ENCODE assay signal across 13 cellular contexts in the genomic region with DNA sequence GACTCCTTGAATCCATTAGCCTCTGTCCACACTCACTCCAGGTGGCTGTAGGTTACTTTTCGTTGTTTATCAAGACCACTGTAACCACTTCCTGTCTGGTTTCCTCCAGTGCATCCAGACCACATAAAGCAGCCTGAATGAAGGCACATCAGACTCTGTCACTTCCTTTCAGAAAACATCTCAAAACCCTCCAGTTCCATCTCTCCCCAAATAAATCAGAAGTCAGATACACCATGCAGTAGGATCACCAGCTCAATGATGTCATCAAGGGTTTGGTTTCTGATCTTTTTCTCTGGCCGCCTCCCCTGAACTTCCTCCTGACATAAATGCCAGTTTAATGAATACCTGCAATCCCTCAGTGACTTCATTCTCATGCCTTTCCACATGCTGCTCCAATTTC.
DNase-seq lines count a peak whose midpoint lies in the region; ATAC-seq and TF ChIP-seq lines count a peak whose summit lies in the region.
"Had no signal": no experiment of that assay in that cellular context is flagged by ENCODE, and none has a peak within 500 bp of the region (broad histone marks: within the 10 kb centered on the region; RNA-seq: fewer than 3 reads in every experiment).

No MANE protein-coding gene starts in this region.

- intact Hi-C loops in left ventricle myocardium superior (cut with micrococcal nuclease): no loop called here

- ATAC-seq in GM18505 (IDR thresholded peaks at IDR 0.05; ENCODE audit: unreplicated experiment) (peak; percentile 70), GM21447 (IDR thresholded peaks at IDR 0.05; ENCODE audit: unreplicated experiment) (peak; percentile 77), HG03378 (IDR thresholded peaks at IDR 0.05; ENCODE audit: unreplicated experiment) (peak; percentile 73), HG02870 (IDR thresholded peaks at IDR 0.05; ENCODE audit: unreplicated experiment) (no peak), left ventricle myocardium superior (no peak)
- ATAC-seq: left lobe of liver had no signal

- no peak overlapping the region for H3K4me3 ChIP-seq in epithelial cell of proximal tubule (ENCODE audit: low read depth, low read length)

- TF ChIP-seq POLR2A in GM18505 (IDR thresholded peaks at IDR 0.05; ENCODE audit: borderline replicate concordance, extremely low read depth, insufficient read depth, insufficient read length): no peak

- DNase-seq in epithelial cell of proximal tubule (ENCODE audit: low read depth) (peak; percentile 59), NCI-H2029 (lab: John Stamatoyannopoulos, UW) (no peak), DMS114 treated with DMSO at 0.1 percent for 48 hours (lab: John Stamatoyannopoulos, UW; ENCODE audit: unreplicated experiment) (no peak), left ventricle myocardium superior (no peak)
- DNase-seq: activated CD4-positive, alpha-beta T cell treated with anti-CD3 and anti-CD28 coated beads for 4 hours; aorta; DMS 273 treated with DMSO at 0.1 percent for 48 hours; NCI-H1105 had no signal

- peak; percentile 7 for TF ChIP-seq CTCF in epithelial cell of proximal tubule (conservative IDR thresholded peaks at IDR 0.05; ENCODE audit: low read depth, low read length)

Comparison
In these comparisons a context has a peak if more than half of its experiments do, and no peak if none do; other contexts are left out.
1. ATAC-seq: peak in GM18505 (single experiment), GM21447 (single experiment) and HG03378 (single experiment); none in HG02870 (single experiment) and left ventricle myocardium superior (single experiment).